ENCODE assay signal across 12 cellular contexts in genomic region chr18:59923539-59924196, GRCh38. TPM values are rescaled to one million over a fixed set of nuclear protein-coding genes. Genes with fewer than 3 reads are reported as not detected.
DNase-seq lines count a peak whose midpoint lies in the region; ATAC-seq, FAIRE-seq and TF ChIP-seq lines count a peak whose summit lies in the region.
"Had no signal": no experiment of that assay in that cellular context is flagged by ENCODE, and none has a peak within 500 bp of the region (broad histone marks: within the 10 kb centered on the region; RNA-seq: fewer than 3 reads in every experiment).

No MANE protein-coding gene starts in this region.

- DNase-seq in K562 (ENCODE audit: extremely low read depth in 1 of 4, low spot score in 3 of 4) (no peak), AML-193 (lab: John Stamatoyannopoulos, UW) (no peak), AG08396 (ENCODE audit: low spot score) (no peak)
- no peak for DNase-seq in activated naive CD4-positive, alpha-beta T cell treated with anti-CD3 and anti-CD28 coated beads, Interleukin-2, amount 50 U/mL, for 72 hours (ENCODE audit: low spot score in 2 of 2)
- no peak for DNase-seq in stimulated activated CD8-positive, alpha-beta memory T cell treated with anti-CD3 and anti-CD28 coated beads, Interleukin-4, amount 100 ng/mL, for 48 hours
- DNase-seq: IMR-90; stimulated activated CD4-positive, alpha-beta T cell treated with anti-CD3 and anti-CD28 coated beads, Interleukin-4, amount 100 ng/mL, for 4 hours had no signal

- H3K36me3 Mint-ChIP-seq in activated naive CD4-positive, alpha-beta T cell treated with anti-CD3 and anti-CD28 coated beads, Interleukin-2, amount 50 U/mL, for 72 hours = peaks cover 7 to 17% of the 10 kb centered on the region in 2 donors

- H3K27ac ChIP-seq in K562 (ENCODE audit: extremely low read depth, low read depth, low read length) = no peak overlapping the region
- H3K27ac ChIP-seq: SJCRH30 had no signal

- H3K36me3 ChIP-seq in K562 (ENCODE audit: control insufficient read depth, insufficient read depth, low read length) = no peaks in the 10 kb centered on the region
- H3K36me3 ChIP-seq: SJCRH30 had no signal

- no peak for TF ChIP-seq EP300 in K562 (IDR thresholded peaks at IDR 0.05; ENCODE audit: low read length)

- CTCF ChIA-PET in K562 (lab: Yijun Ruan, JAX; ENCODE audit: low intra/inter-chr PET ratio) = no interaction called here

- no peak overlapping the region for H3K4me3 ChIP-seq in K562
- H3K4me3 ChIP-seq: SJCRH30 had no signal

- FAIRE-seq in K562 (lab: Jason Lieb, UNC) = no peak
- FAIRE-seq: endometrium had no signal

- H3K27me3 ChIP-seq in K562 (ENCODE audit: control insufficient read depth in 2 of 2, insufficient read depth in 2 of 2, low read length in 2 of 2) = no peaks in the 10 kb centered on the region
- H3K27me3 ChIP-seq: SJCRH30 had no signal

- no peaks in the 10 kb centered on the region for H4K20me1 ChIP-seq in K562 (replicated peaks; ENCODE audit: control insufficient read depth, insufficient read depth, low read length)

- in situ Hi-C loops in K562 (cut with MboI) = no loop called here

- intact Hi-C loops in K562 (cut with micrococcal nuclease) = no loop called here

- BruUV-seq in K562 (replicated peaks; lab: Mats Ljungman, UMichigan) = no TSS peak

- peak overlapping the region in 1 of 2 donors; percentile 64 for H3K27ac Mint-ChIP-seq in activated naive CD4-positive, alpha-beta T cell treated with anti-CD3 and anti-CD28 coated beads, Interleukin-2, amount 50 U/mL, for 72 hours

- no peak overlapping the region for H3K9ac ChIP-seq in K562 (ENCODE audit: insufficient read depth in 1 of 2, low read depth in 2 of 2, low read length in 2 of 2)

- TF ChIP-seq RAD21 in K562 (CRISPR knock-in tag; conservative IDR thresholded peaks at IDR 0.05 in 1 of 2, IDR thresholded peaks at IDR 0.05 in 1 of 2) = no peak

- TF ChIP-seq CTCF in K562 (IDR thresholded peaks at IDR 0.05 in 2 of 3, conservative IDR thresholded peaks at IDR 0.05 in 1 of 3; ENCODE audit: insufficient read depth in 2 of 3, low read depth in 1 of 3, low read length in 3 of 3) = no peak

- WGBS in K562 (ENCODE audit: insufficient coverage, low coverage, missing lambda C conversion rate) = 27% methylated on average over 5 of the region's 6 CpGs

- POLR2A ChIA-PET in K562 (lab: Yijun Ruan, JAX) = interaction anchor here (0.9 to 1.3 kb wide), 3 partner anchors 8 to 23 kb away, joined by 3 to 4 read pairs (median 4); no protein-coding TSS in a partner anchor

- no peaks in the 10 kb centered on the region for H3K9me3 Mint-ChIP-seq in activated naive CD4-positive, alpha-beta T cell treated with anti-CD3 and anti-CD28 coated beads, Interleukin-2, amount 50 U/mL, for 72 hours

- no peak overlapping the region for H3K4me2 ChIP-seq in K562 (ENCODE audit: insufficient read depth, low read length)

- no peak overlapping the region for H2AFZ ChIP-seq in K562 (ENCODE audit: low read depth, low read length)

- no peaks in the 10 kb centered on the region for H3K79me2 ChIP-seq in K562 (ENCODE audit: control insufficient read depth, insufficient read depth, low read length)

- H3K4me1 ChIP-seq in K562 (replicated peaks in 1 of 2; ENCODE audit: control insufficient read depth in 2 of 2, insufficient read depth in 2 of 2, low read length in 2 of 2) = peaks cover 3 to 17% of the 10 kb centered on the region in 2 experiments; a peak in 4 of 5 replicates

- H3K9me3 ChIP-seq in K562 (replicated peaks; ENCODE audit: control insufficient read depth, insufficient read depth, low read depth, low read length) = no peaks in the 10 kb centered on the region
- H3K9me3 ChIP-seq: SJCRH30 had no signal

- no peaks in the 10 kb centered on the region for H3K9me1 ChIP-seq in K562 (ENCODE audit: control insufficient read depth, insufficient read depth, low read length)

- peak; percentile 30 for ATAC-seq in GM18858 (IDR thresholded peaks at IDR 0.05; ENCODE audit: unreplicated experiment)
- peak; percentile 36 for ATAC-seq in GM21526 (IDR thresholded peaks at IDR 0.05; ENCODE audit: low FRiP score, unreplicated experiment)
- ATAC-seq in HG03103 (IDR thresholded peaks at IDR 0.05; ENCODE audit: low read depth, unreplicated experiment) = peak; percentile 33
- no peak for ATAC-seq in K562
- ATAC-seq in activated naive CD4-positive, alpha-beta T cell treated with anti-CD3 and anti-CD28 coated beads, Interleukin-2, amount 50 U/mL, for 72 hours = no peak

- TF ChIP-seq POLR2A in K562 (conservative IDR thresholded peaks at IDR 0.05) = no peak

TF ChIP-seq in K562, 482 proteins besides CTCF, POLR2A, EP300 and RAD21:
- TF ChIP-seq JUND (IDR thresholded peaks at IDR 0.05; ENCODE audit: borderline replicate concordance, low read depth, low read length) (peak; percentile 15; the same call in 1 of the 2 replicates), JUND (tag; IDR thresholded peaks at IDR 0.05; ENCODE audit: borderline replicate concordance, low read depth, low read length) (peak; percentile 47; the same call in 2 of the 3 replicates), FOSL1 (tag; conservative IDR thresholded peaks at IDR 0.05) (peak; percentile 40; the same call in 1 of the 2 replicates), PTRF (tag; IDR thresholded peaks at IDR 0.05) (no peak), PTTG1 (tag; IDR thresholded peaks at IDR 0.05; ENCODE audit: low read depth) (no peak)

RNA-seq across cellular contexts. Expression of gene PMAIP1, which starts 23.9 kb away (rescaled TPM):
- total RNA-seq in K562 (2011; cell fraction: chromatin; rRNA removed; ENCODE audit: low replicate concordance) = 4.4 and 9.5 TPM in 2 replicates
- 6.2 and 8.5 TPM in 2 replicates for total RNA-seq in K562 (2011; cell fraction: nucleolus; rRNA removed)
- total RNA-seq in K562 (2011; cell fraction: nucleoplasm; rRNA removed) = 5.6 and 6.1 TPM in 2 replicates
- total RNA-seq in K562 (2014; rRNA removed) (14.0 and 16.5 TPM in 2 replicates), K562 (2014; rRNA removed; fragmentation: Illumina TruSeq; extraction: Trizol) (16.4 and 19.7 TPM in 2 replicates), K562 (2015; rRNA removed; fragmentation: Illumina TruSeq; extraction: Trizol) (8.0 and 8.1 TPM in 2 replicates), K562 (2021) (17.3 and 17.6 TPM in 2 replicates)
- polyA plus RNA-seq in K562 (2011; rRNA removed) (14.9 and 15.2 TPM in 2 replicates), K562 (2014; fragmentation: Illumina TruSeq; extraction: Trizol) (14.0 and 15.4 TPM in 2 replicates), K562 (2014; fragmentation: Nextera tagmentation; extraction: Ambion mirVana) (10 to 100 TPM; 10.0 to 14.9 TPM), K562 (2014; rRNA removed) (21.6 and 22.9 TPM in 2 replicates)
- polyA plus RNA-seq in K562 (2011; cell fraction: cytosol; rRNA removed) = 9.2 and 10.1 TPM in 2 replicates
- polyA plus RNA-seq in K562 (2011; cell fraction: nucleus; rRNA removed) = 4.7 and 6.4 TPM in 2 replicates
- 9.7 and 20.8 TPM in 2 replicates for polyA plus RNA-seq in K562 (2012)
- polyA minus RNA-seq in K562 (2011; rRNA and poly(A)+ RNA removed) = 7.0 and 9.9 TPM in 2 replicates
- polyA minus RNA-seq in K562 (2011; cell fraction: cytosol; rRNA and poly(A)+ RNA removed) = 6.8 and 8.2 TPM in 2 replicates
- 6.9 and 18.1 TPM in 2 replicates for polyA minus RNA-seq in K562 (2011; cell fraction: nucleus; rRNA and poly(A)+ RNA removed)
- 100 to 1,000 TPM in 1 of 2 donors, 10 to 100 TPM in 1; 52.6 to 105 TPM for total RNA-seq in activated naive CD4-positive, alpha-beta T cell treated with anti-CD3 and anti-CD28 coated beads, Interleukin-2, amount 50 U/mL, for 72 hours

Comparison
In these comparisons a context has a peak if more than half of its experiments do, and no peak if none do; other contexts are left out.
1. ATAC-seq: peak in GM18858 (single experiment), GM21526 (single experiment) and HG03103 (single experiment); none in K562 (single experiment) and activated naive CD4-positive, alpha-beta T cell treated with anti-CD3 and anti-CD28 coated beads, Interleukin-2, amount 50 U/mL, for 72 hours (0 of 2).